29 cellular contexts compared by ENCODE assay signal in the genomic region with DNA sequence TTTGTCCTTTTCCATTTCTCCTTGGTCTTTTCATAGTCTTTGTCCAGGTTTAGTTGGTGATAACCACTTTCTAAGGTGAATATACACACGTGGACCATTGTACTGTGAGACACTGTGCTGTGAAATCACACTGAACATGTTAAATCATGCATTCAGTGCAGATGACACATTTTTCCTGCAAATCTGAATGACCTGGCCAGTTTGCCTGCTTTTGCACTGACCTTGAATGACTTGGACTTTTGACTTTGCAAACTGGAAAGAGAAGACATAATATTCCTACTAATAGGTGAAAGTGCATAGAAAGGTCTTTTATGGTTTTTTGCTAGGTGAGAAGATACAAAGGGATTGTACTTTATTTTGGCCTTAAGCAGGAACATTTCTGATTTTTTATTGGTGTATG.
"Had no signal": no experiment of that assay in that cellular context is flagged by ENCODE, and none has a peak within 500 bp of the region (broad histone marks: within the 10 kb centered on the region; RNA-seq: fewer than 3 reads in every experiment).

No MANE protein-coding gene starts in this region.

- H3K4me1 Mint-ChIP-seq: naive thymus-derived CD8-positive, alpha-beta T cell; nephron progenitor cell; stimulated activated naive B cell treated with anti-CD40 and anti-IgM and Interleukin-4, amounts not matched to agents 10 μg/mL and 1 μg/mL and 100 μg/mL, for 72 hours had no signal

- H3K9me3 ChIP-seq: upper lobe of right lung, uterus had no signal

- H2AFZ ChIP-seq: hepatocyte had no signal

- H3K27ac ChIP-seq: epithelial cell of prostate, esophagus muscularis mucosa, foreskin keratinocyte, gastroesophageal sphincter, heart left ventricle, hepatocyte, psoas muscle, skin epidermis, spleen, suprapubic skin, transverse colon, upper lobe of right lung, uterus had no signal

- ATAC-seq: foreskin keratinocyte; gastroesophageal sphincter; heart left ventricle; left colon; left ventricle myocardium superior; naive thymus-derived CD8-positive, alpha-beta T cell; psoas muscle; right cardiac atrium; stimulated activated naive B cell treated with anti-CD40 and anti-IgM and Interleukin-4, amounts not matched to agents 10 μg/mL and 1 μg/mL and 100 μg/mL, for 72 hours; upper lobe of right lung had no signal

- H3K27me3 Mint-ChIP-seq: stimulated activated naive B cell treated with anti-CD40 and anti-IgM and Interleukin-4, amounts not matched to agents 10 μg/mL and 1 μg/mL and 100 μg/mL, for 72 hours had no signal

- H3K4me2 ChIP-seq: hepatocyte had no signal

- H3K4me3 ChIP-seq: esophagus muscularis mucosa, gastroesophageal sphincter, heart left ventricle, hepatocyte, psoas muscle, skin epidermis, spleen, suprapubic skin, transverse colon, upper lobe of right lung, uterus had no signal

- H3K4me1 ChIP-seq: foreskin keratinocyte, gastroesophageal sphincter, heart left ventricle, psoas muscle, spleen, suprapubic skin, transverse colon, upper lobe of right lung, uterus had no signal

- H3K79me2 ChIP-seq: hepatocyte had no signal

- H3K27me3 ChIP-seq: esophagus muscularis mucosa, gastroesophageal sphincter, heart left ventricle, hepatocyte, spleen, suprapubic skin, transverse colon, upper lobe of right lung, uterus had no signal

- H3K27ac Mint-ChIP-seq: naive thymus-derived CD8-positive, alpha-beta T cell; nephron progenitor cell; stimulated activated naive B cell treated with anti-CD40 and anti-IgM and Interleukin-4, amounts not matched to agents 10 μg/mL and 1 μg/mL and 100 μg/mL, for 72 hours; stimulated activated naive CD8-positive, alpha-beta T cell treated with anti-CD3 and anti-CD28 coated beads, Interleukin-15, Interleukin-2, amounts not matched to agents 100 ng/mL and 50 ng/mL, for 24 hours had no signal

- H3K36me3 ChIP-seq: esophagus muscularis mucosa, gastroesophageal sphincter, heart left ventricle, spleen, suprapubic skin, transverse colon, upper lobe of right lung, uterus had no signal

- DNase-seq: cerebellar nuclear complex; cortex of kidney; effector CD4-positive, alpha-beta T cell; heart left ventricle; kidney; left colon; left ventricle myocardium superior; mesendoderm; midbrain; naive thymus-derived CD8-positive, alpha-beta T cell; nephron progenitor cell; nucleus accumbens; posterior cingulate gyrus; psoas muscle; right cardiac atrium; spleen; stimulated activated CD4-positive, alpha-beta T cell treated with anti-CD3 and anti-CD28 coated beads, Interleukin-4, amount 100 ng/mL, for 4 hours; stimulated activated naive B cell treated with anti-CD40 and anti-IgM and Interleukin-4, amounts not matched to agents 10 μg/mL and 1 μg/mL and 100 μg/mL, for 72 hours; transverse colon; upper lobe of right lung; uterus had no signal

- H3K4me3 Mint-ChIP-seq: naive thymus-derived CD8-positive, alpha-beta T cell; nephron progenitor cell; stimulated activated naive B cell treated with anti-CD40 and anti-IgM and Interleukin-4, amounts not matched to agents 10 μg/mL and 1 μg/mL and 100 μg/mL, for 72 hours; stimulated activated naive CD8-positive, alpha-beta T cell treated with anti-CD3 and anti-CD28 coated beads, Interleukin-15, Interleukin-2, amounts not matched to agents 100 ng/mL and 50 ng/mL, for 24 hours had no signal
